1 cellular context compared by ENCODE assay signal in the genomic region with DNA sequence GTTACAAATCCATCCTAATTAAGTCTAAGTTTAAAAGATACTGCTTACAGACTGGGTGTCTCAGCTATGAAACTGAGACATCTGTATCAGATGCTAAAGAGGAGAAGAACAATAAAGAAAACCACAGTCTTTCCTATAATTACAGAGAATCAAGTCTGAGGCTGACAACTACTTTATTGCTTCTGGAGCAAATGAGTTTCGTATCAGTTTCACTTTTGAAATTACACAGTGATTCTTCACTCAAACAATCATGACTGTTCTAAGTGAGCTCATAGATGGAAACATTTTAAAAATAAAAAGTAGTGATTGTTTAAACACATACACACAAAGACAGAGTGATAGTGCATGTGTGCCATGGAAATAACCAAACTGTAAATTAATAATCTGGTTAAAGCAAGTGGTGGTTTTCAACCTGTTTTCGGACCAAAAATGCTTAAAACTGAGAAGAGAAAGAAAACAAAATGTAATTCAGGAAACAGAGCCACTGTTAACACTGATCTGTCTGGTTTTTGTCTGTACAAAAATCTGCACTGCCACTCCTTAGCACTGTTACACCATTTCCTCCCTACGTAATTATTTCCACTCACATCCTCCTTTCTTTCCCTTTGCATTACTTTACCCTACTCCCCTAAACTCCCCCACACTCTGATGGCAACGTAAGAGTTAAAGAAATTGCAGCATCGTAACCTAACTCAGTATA.
TF ChIP-seq lines count a peak whose summit lies in the region.

No MANE protein-coding gene starts in this region.

TF ChIP-seq in WTC11, 78 proteins besides CTCF, POLR2A, EP300 and RAD21 (continued from another document):
- no peak for TF ChIP-seq ARID4B (CRISPR knock-in tag; IDR thresholded peaks at IDR 0.05; ENCODE audit: borderline replicate concordance)
